Comparison of ENCODE assay signal across 16 cellular contexts in genomic region chr15:41337631-41338522, GRCh38. TPM values are rescaled to one million over a fixed set of nuclear protein-coding genes. Genes with fewer than 3 reads are reported as not detected.
DNase-seq lines count a peak whose midpoint lies in the region; ATAC-seq and TF ChIP-seq lines count a peak whose summit lies in the region.
"Had no signal": no experiment of that assay in that cellular context is flagged by ENCODE, and none has a peak within 500 bp of the region (broad histone marks: within the 10 kb centered on the region; RNA-seq: fewer than 3 reads in every experiment).

No MANE protein-coding gene starts in this region.

- H3K4me3 ChIP-seq in RWPE2 (ENCODE audit: severe bottlenecking) (no peak overlapping the region), fibroblast of mammary gland (ENCODE audit: control insufficient read depth, low read depth, low read length) (no peak overlapping the region)
- H3K4me3 ChIP-seq: stomach had no signal

- ATAC-seq in RWPE2 (ENCODE audit: low read depth) (no peak), HG02588 (IDR thresholded peaks at IDR 0.05; ENCODE audit: unreplicated experiment) (no peak)
- ATAC-seq: HCT116; left lobe of liver; naive thymus-derived CD8-positive, alpha-beta T cell had no signal

- no peak for TF ChIP-seq CTCF in RWPE2 (IDR thresholded peaks at IDR 0.05; ENCODE audit: poor library complexity, severe bottlenecking)
- no peak for TF ChIP-seq CTCF in fibroblast of mammary gland (conservative IDR thresholded peaks at IDR 0.05; ENCODE audit: control insufficient read depth, insufficient read depth, low read depth, low read length)

- H3K36me3 ChIP-seq in RWPE2 (ENCODE audit: low read depth), result peaks cover 69% of the 10 kb centered on the region

- H3K27ac ChIP-seq in RWPE2 (ENCODE audit: poor library complexity, severe bottlenecking), result no peak overlapping the region
- H3K27ac ChIP-seq: stomach had no signal

- H3K9me3 ChIP-seq in RWPE2 (ENCODE audit: severe bottlenecking), result no peaks in the 10 kb centered on the region
- H3K9me3 ChIP-seq: stomach had no signal

- H3K27me3 ChIP-seq in RWPE2 (ENCODE audit: insufficient read depth, poor library complexity, severe bottlenecking), result no peaks in the 10 kb centered on the region
- H3K27me3 ChIP-seq: stomach had no signal

- peaks cover 13% of the 10 kb centered on the region for H3K4me1 ChIP-seq in RWPE2 (ENCODE audit: insufficient read depth, poor library complexity, severe bottlenecking)

- in situ Hi-C loops in ACHN (cut with HindIII; ENCODE audit: low pct_ligation_motif_present, low pct_unique_long_range_greater_than_20kb, low sequenced_read_pairs) (no loop called here), Caki2 (cut with HindIII; ENCODE audit: low pct_unique_long_range_greater_than_20kb, low sequenced_read_pairs) (no loop called here)

- DNase-seq in ACHN (peak; percentile 32), Caki2 (ENCODE audit: low read depth) (peak; percentile 39), RWPE2 (ENCODE audit: low spot score) (peak; percentile 8), fibroblast of mammary gland (ENCODE audit: low read depth) (peak; percentile 21), NOMO-1 treated with dmso at 0.1 percent for 144 hours (lab: John Stamatoyannopoulos, UW; ENCODE audit: unreplicated experiment) (no peak), OCI-M2 (lab: John Stamatoyannopoulos, UW; ENCODE audit: unreplicated experiment) (no peak)
- no peak for DNase-seq in central memory CD4-positive, alpha-beta T cell
- DNase-seq: activated CD4-positive, alpha-beta T cell treated with anti-CD3 and anti-CD28 coated beads for 48 hours; activated gamma-delta T cell treated with Interleukin-2 at 50 U/mL for 16 hours; head of caudate nucleus; naive thymus-derived CD8-positive, alpha-beta T cell; NCI-H2171 treated with DMSO at 0.1 percent for 48 hours; stomach had no signal

RNA-seq across cellular contexts. Expression of gene NUSAP1, which starts 5.2 kb away (rescaled TPM):
- 177 and 204 TPM in 2 replicates for total RNA-seq in Caki2 (2014; rRNA removed; shearing (Covaris generic); ENCODE audit: low replicate concordance)

RNA-seq across cellular contexts. Expression of gene OIP5, which starts 5.5 kb away (rescaled TPM):
- 81.2 and 93.0 TPM in 2 replicates for total RNA-seq in Caki2 (2014; rRNA removed; shearing (Covaris generic); ENCODE audit: low replicate concordance)

Comparison
In these comparisons a context has a peak if more than half of its experiments do, and no peak if none do; other contexts are left out.
1. DNase-seq: peak in ACHN (single experiment), Caki2 (single experiment), RWPE2 (single experiment) and fibroblast of mammary gland (single experiment); none in NOMO-1 treated with dmso at 0.1 percent for 144 hours (single experiment), OCI-M2 (single experiment) and central memory CD4-positive, alpha-beta T cell (single experiment).